ENCODE assay signal across 8 cellular contexts in the genomic region with DNA sequence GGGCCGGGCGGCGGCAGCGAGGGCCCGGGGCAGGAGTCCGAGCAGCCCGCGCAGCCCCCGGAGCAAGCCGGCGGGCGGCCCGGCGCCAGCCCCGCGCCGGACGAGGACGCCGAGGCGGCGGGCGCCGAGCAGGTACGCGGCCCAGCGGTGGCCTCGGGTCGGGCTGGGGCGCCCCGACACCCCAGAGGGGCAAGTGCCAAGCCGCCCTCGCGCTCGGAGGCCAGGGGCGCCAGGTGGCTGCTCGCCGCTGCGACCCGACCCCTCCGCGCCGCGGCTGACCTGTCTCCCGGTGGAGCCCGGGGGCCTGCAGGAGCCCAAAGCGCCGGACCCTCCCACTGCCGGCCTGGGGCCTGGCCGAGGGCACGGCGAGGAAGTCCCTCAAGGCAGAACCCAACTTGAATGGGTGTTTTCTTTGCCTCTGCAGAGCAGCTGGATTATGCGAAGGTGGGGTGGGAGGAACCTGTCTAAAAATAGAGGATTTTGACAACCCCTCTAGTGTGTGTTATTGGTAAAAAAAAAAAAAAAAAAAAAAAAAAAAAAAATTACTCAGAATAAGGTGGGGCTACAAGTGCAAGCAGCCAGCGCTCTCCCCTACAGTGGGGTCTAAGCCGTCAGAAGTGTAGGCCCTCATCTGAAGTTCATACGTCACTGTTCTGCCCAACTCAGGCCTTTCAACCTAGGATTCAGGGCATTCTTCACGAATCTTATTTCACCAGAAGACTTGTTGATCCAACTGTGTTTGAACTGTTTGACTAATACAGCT. TPM values are rescaled to one million over a fixed set of nuclear protein-coding genes. Genes with fewer than 3 reads are reported as not detected.
A peak's percentile ranks its signal among the peaks of the same experiment; 100 is the strongest.
DNase-seq lines count a peak whose midpoint lies in the region; ATAC-seq and TF ChIP-seq lines count a peak whose summit lies in the region.

No MANE protein-coding gene starts in this region.

- H3K27ac ChIP-seq in cingulate gyrus (ENCODE audit: low read depth, low read length), result peak overlapping the region; percentile 62
- peak overlapping the region; percentile 82 to 83 for H3K27ac ChIP-seq in liver (ENCODE audit: low read depth in 1 of 2, low read length in 2 of 2)
- H3K27ac ChIP-seq in subcutaneous abdominal adipose tissue (ENCODE audit: low read depth, low read length), result peak overlapping the region; percentile 61

- H3K36me3 Mint-ChIP-seq in T-cell, result peaks cover 11% of the 10 kb centered on the region

- H3K4me3 Mint-ChIP-seq in T-cell, result peak overlapping the region; percentile 75 to 82 (median 77)

- ATAC-seq in GM19455 (IDR thresholded peaks at IDR 0.05; ENCODE audit: unreplicated experiment) (peak; percentile 38), HG03520 (IDR thresholded peaks at IDR 0.05; ENCODE audit: unreplicated experiment) (peak; percentile 28), T-cell (replicated peaks in 1 of 4) (peak; percentile 19 to 36 (median 25))

- CTCF ChIA-PET in T-cell (lab: Charles Lee), result interaction anchor here in 1 of 2 donors (0.6 kb wide), 1 partner anchor 12 kb away, joined by 3 read pairs; no protein-coding TSS in a partner anchor

- DNase-seq in D341Med (ENCODE audit: low spot score), result peak; percentile 76
- peak in 19 of 34 experiments; percentile 3 to 34 (median 14) for DNase-seq in T-cell
- DNase-seq in effector CD8-positive, alpha-beta T cell (lab: John Stamatoyannopoulos, UW), result no peak

- H3K27me3 ChIP-seq in liver (ENCODE audit: control insufficient read depth in 4 of 4, insufficient read depth in 4 of 4, low read length in 3 of 4), result no peaks in the 10 kb centered on the region
- H3K27me3 ChIP-seq in subcutaneous abdominal adipose tissue (ENCODE audit: control insufficient read depth in 5 of 5, insufficient read depth in 4 of 5, low read length in 5 of 5), result no peaks in the 10 kb centered on the region

- no peaks in the 10 kb centered on the region for H3K36me3 ChIP-seq in liver (ENCODE audit: control insufficient read depth in 4 of 4, insufficient read depth in 3 of 4, low read depth in 1 of 4, low read length in 3 of 4)
- peaks cover 4 to 9% (median 5%) of the 10 kb centered on the region in 5 donors for H3K36me3 ChIP-seq in subcutaneous abdominal adipose tissue (ENCODE audit: control insufficient read depth in 5 of 5, insufficient read depth in 5 of 5, low read length in 5 of 5)

- 4% methylated on average over 57 of the region's 57 CpGs for WGBS in liver

- H3K27ac Mint-ChIP-seq in T-cell, result no peak overlapping the region

- H3K9ac ChIP-seq in liver (ENCODE audit: low read depth in 1 of 2, low read length in 2 of 2) (peak overlapping the region; percentile 8 to 73), subcutaneous abdominal adipose tissue (ENCODE audit: low read length in 5 of 5) (peak overlapping the region; percentile 54 to 86 (median 74))

- no peak for TF ChIP-seq CTCF in liver (IDR thresholded peaks at IDR 0.05; ENCODE audit: low read depth, low read length, missing input control)

- no peaks in the 10 kb centered on the region for H3K27me3 Mint-ChIP-seq in T-cell

- no peak for TF ChIP-seq RAD21 in liver (IDR thresholded peaks at IDR 0.05)

- H3K4me3 ChIP-seq in liver (ENCODE audit: low read depth in 1 of 3, low read length in 3 of 3), result peak overlapping the region; percentile 63 to 94 (median 63)
- peak overlapping the region; percentile 75 to 82 (median 79) for H3K4me3 ChIP-seq in subcutaneous abdominal adipose tissue (ENCODE audit: low read depth in 1 of 5, low read length in 5 of 5)

- peaks cover 39 to 46% (median 44%) of the 10 kb centered on the region in 3 donors for H3K4me1 Mint-ChIP-seq in T-cell

- POLR2A ChIA-PET in T-cell (lab: Charles Lee), result no interaction called here

- H3K4me1 ChIP-seq in liver (ENCODE audit: control insufficient read depth in 4 of 4, insufficient read depth in 4 of 4, low read length in 3 of 4), result peaks cover 0 to 13% (median 6%) of the 10 kb centered on the region in 4 donors
- H3K4me1 ChIP-seq in subcutaneous abdominal adipose tissue (ENCODE audit: control insufficient read depth in 5 of 5, insufficient read depth in 5 of 5, low read length in 5 of 5), result peaks cover 2 to 53% (median 50%) of the 10 kb centered on the region in 5 donors

- H3K9me3 Mint-ChIP-seq in T-cell, result no peaks in the 10 kb centered on the region

- H3K9me3 ChIP-seq in liver (ENCODE audit: control insufficient read depth in 4 of 4, low read length in 3 of 4) (no peaks in the 10 kb centered on the region), subcutaneous abdominal adipose tissue (ENCODE audit: control insufficient read depth in 5 of 5, low read length in 5 of 5) (no peaks in the 10 kb centered on the region)

TF ChIP-seq in liver, 16 proteins besides CTCF, POLR2A, EP300 and RAD21:
- TF ChIP-seq, protein P1, sequence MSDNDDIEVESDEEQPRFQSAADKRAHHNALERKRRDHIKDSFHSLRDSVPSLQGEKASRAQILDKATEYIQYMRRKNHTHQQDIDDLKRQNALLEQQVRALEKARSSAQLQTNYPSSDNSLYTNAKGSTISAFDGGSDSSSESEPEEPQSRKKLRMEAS (IDR thresholded peaks at IDR 0.05), result no peak
- TF ChIP-seq, protein P2, sequence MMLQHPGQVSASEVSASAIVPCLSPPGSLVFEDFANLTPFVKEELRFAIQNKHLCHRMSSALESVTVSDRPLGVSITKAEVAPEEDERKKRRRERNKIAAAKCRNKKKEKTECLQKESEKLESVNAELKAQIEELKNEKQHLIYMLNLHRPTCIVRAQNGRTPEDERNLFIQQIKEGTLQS (IDR thresholded peaks at IDR 0.05), result no peak
- TF ChIP-seq EGR1 (IDR thresholded peaks at IDR 0.05; ENCODE audit: low read depth in 2 of 2), result no peak
- TF ChIP-seq GABPA (IDR thresholded peaks at IDR 0.05 in 1 of 2, conservative IDR thresholded peaks at IDR 0.05 in 1 of 2), result no peak
- TF ChIP-seq FOXA1 (IDR thresholded peaks at IDR 0.05), result no peak
- TF ChIP-seq YY1 (IDR thresholded peaks at IDR 0.05), result no peak
- TF ChIP-seq, protein P3, sequence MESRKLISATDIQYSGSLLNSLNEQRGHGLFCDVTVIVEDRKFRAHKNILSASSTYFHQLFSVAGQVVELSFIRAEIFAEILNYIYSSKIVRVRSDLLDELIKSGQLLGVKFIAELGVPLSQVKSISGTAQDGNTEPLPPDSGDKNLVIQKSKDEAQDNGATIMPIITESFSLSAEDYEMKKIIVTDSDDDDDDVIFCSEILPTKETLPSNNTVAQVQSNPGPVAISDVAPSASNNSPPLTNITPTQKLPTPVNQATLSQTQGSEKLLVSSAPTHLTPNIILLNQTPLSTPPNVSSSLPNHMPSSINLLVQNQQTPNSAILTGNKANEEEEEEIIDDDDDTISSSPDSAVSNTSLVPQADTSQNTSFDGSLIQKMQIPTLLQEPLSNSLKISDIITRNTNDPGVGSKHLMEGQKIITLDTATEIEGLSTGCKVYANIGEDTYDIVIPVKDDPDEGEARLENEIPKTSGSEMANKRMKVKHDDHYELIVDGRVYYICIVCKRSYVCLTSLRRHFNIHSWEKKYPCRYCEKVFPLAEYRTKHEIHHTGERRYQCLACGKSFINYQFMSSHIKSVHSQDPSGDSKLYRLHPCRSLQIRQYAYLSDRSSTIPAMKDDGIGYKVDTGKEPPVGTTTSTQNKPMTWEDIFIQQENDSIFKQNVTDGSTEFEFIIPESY (IDR thresholded peaks at IDR 0.05), result no peak
- TF ChIP-seq SP1 (IDR thresholded peaks at IDR 0.05), result no peak
- no peak for TF ChIP-seq FOXA2 (IDR thresholded peaks at IDR 0.05)
- no peak for TF ChIP-seq HNF4A (conservative IDR thresholded peaks at IDR 0.05)
- no peak for TF ChIP-seq NR2F2 (IDR thresholded peaks at IDR 0.05)
- no peak for TF ChIP-seq RXRA (IDR thresholded peaks at IDR 0.05)

RNA-seq across cellular contexts. Expression of a gene that starts 0.6 kb away (rescaled TPM):
- 10 to 100 TPM in 1 of 5 donors, 1 to 10 TPM in 4; 7.3 to 10.0 (median 8.2) TPM for total RNA-seq in T-cell
- total RNA-seq in liver, result 1 to 10 TPM; 5.4 to 9.3 TPM
- polyA plus RNA-seq in liver, result 1 to 10 TPM in 1 of 2 donors, under 1 TPM in 1; 0.71 to 1.3 TPM
